ENCODE assay signal across 1 cellular context in the genomic region with DNA sequence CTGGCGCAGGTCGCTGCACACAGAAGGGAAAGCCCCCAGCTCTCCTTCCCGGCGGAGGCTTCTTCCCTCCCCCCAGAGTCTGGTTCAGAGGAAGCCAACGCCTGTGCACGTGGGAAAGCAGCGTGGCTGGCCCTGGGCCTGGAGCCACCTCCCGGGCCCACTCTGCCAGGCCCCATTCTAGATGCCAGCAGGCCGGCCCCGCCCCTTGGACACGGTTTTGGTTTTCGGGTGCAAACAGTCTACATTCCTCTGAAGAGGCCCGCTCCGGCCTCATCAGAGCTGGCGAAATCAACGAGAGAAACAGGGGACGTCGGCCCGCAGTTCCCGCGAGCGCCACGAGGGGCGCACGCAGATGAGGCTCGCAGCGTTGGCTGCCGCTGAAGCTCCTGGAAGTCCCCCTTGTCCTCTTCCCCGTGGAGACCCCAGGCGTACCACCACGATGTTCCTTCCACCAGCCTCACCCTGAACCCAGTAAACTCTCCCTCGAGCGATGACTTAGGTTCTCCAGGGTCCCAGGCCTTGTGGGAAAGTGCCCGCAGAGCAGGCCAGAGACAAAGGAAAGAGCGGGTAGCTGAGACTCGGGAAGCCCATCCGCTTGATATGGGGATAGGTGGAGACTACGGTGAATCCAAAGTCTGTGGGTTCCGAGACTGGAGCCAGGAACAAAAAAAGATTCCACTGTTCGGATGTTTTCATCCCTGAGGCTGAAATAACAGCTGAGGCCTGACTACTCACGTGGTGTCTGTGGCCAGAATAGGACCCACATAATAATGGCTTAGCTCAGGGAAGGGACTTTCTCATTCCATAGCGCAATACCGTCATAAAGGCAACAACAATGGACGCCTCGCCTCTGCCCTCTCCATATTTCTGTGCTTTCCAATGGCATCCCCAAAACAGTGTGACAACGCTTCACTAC.
TF ChIP-seq lines count a peak whose summit lies in the region.

No MANE protein-coding gene starts in this region.

TF ChIP-seq in A549, 52 proteins besides CTCF, POLR2A, EP300 and RAD21 (continued from another document):
- TF ChIP-seq, protein P1, sequence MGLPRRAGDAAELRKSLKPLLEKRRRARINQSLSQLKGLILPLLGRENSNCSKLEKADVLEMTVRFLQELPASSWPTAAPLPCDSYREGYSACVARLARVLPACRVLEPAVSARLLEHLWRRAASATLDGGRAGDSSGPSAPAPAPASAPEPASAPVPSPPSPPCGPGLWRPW (IDR thresholded peaks at IDR 0.05), result no peak
- TF ChIP-seq MYC (IDR thresholded peaks at IDR 0.05; ENCODE audit: borderline replicate concordance, low read length), result no peak
- TF ChIP-seq, protein P2, sequence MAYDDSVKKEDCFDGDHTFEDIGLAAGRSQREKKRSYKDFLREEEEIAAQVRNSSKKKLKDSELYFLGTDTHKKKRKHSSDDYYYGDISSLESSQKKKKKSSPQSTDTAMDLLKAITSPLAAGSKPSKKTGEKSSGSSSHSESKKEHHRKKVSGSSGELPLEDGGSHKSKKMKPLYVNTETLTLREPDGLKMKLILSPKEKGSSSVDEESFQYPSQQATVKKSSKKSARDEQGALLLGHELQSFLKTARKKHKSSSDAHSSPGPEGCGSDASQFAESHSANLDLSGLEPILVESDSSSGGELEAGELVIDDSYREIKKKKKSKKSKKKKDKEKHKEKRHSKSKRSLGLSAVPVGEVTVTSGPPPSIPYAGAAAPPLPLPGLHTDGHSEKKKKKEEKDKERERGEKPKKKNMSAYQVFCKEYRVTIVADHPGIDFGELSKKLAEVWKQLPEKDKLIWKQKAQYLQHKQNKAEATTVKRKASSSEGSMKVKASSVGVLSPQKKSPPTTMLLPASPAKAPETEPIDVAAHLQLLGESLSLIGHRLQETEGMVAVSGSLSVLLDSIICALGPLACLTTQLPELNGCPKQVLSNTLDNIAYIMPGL (CRISPR knock-in tag; IDR thresholded peaks at IDR 0.05; ENCODE audit: borderline replicate concordance), result no peak
- TF ChIP-seq CEBPB (IDR thresholded peaks at IDR 0.05), result 0 out of 4 replicates have a peak, but pooled peaks of 1 of the 2 experiments have one; percentile 8
